Comparison of ENCODE assay signal across 1 cellular context in genomic region chr10:124403548-124403947, GRCh38.
A peak's percentile ranks its signal among the peaks of the same experiment; 100 is the strongest.
TF ChIP-seq lines count a peak whose summit lies in the region.

No MANE protein-coding gene starts in this region.

TF ChIP-seq in HepG2, 621 proteins besides CTCF, POLR2A, EP300 and RAD21:
- TF ChIP-seq ELF3 (CRISPR knock-in tag; IDR thresholded peaks at IDR 0.05) (0 out of 2 replicates have a peak, but pooled peaks have one; percentile 22), SIX1 (CRISPR knock-in tag; IDR thresholded peaks at IDR 0.05; ENCODE audit: borderline replicate concordance) (peak; percentile 96), MAZ (IDR thresholded peaks at IDR 0.05; ENCODE audit: borderline replicate concordance, low read depth, low read length) (no peak), MAZ (CRISPR knock-in tag; IDR thresholded peaks at IDR 0.05; ENCODE audit: low read depth) (no peak), NR1H2 (CRISPR knock-in tag; IDR thresholded peaks at IDR 0.05; ENCODE audit: borderline replicate concordance, low read depth) (no peak), SMC3 (IDR thresholded peaks at IDR 0.05; ENCODE audit: low read length) (peak; percentile 30; the same call in 1 of the 2 replicates), ZNF263 (CRISPR knock-in tag; IDR thresholded peaks at IDR 0.05) (peak; percentile 47), PHF8 (CRISPR knock-in tag; IDR thresholded peaks at IDR 0.05) (no peak), ZNF350 (CRISPR knock-in tag; IDR thresholded peaks at IDR 0.05; ENCODE audit: borderline replicate concordance, low read depth) (no peak), ARID3A (IDR thresholded peaks at IDR 0.05; ENCODE audit: low read depth, low read length) (peak; percentile 55; the same call in 1 of the 2 replicates), MAFF (IDR thresholded peaks at IDR 0.05; ENCODE audit: low read depth, low read length) (peak; percentile 65), JUN (CRISPR knock-in tag; IDR thresholded peaks at IDR 0.05) (no peak), SMARCC2 (IDR thresholded peaks at IDR 0.05) (no peak), PHF20 (CRISPR knock-in tag; IDR thresholded peaks at IDR 0.05) (no peak), ZNF451 (CRISPR knock-in tag; IDR thresholded peaks at IDR 0.05) (no peak), SMAD3 (CRISPR knock-in tag; IDR thresholded peaks at IDR 0.05) (no peak), STAG1 (CRISPR knock-in tag; IDR thresholded peaks at IDR 0.05) (peak; percentile 62), MAFK (conservative IDR thresholded peaks at IDR 0.05 in 1 of 2, IDR thresholded peaks at IDR 0.05 in 1 of 2; ENCODE audit: low read length in 2 of 2) (peak; percentile 54 to 64), FOXO4 (CRISPR knock-in tag; conservative IDR thresholded peaks at IDR 0.05) (no peak), ZMYM3 (CRISPR knock-in tag; IDR thresholded peaks at IDR 0.05) (no peak), RORA (CRISPR knock-in tag; IDR thresholded peaks at IDR 0.05) (no peak)
- TF ChIP-seq, protein P1, sequence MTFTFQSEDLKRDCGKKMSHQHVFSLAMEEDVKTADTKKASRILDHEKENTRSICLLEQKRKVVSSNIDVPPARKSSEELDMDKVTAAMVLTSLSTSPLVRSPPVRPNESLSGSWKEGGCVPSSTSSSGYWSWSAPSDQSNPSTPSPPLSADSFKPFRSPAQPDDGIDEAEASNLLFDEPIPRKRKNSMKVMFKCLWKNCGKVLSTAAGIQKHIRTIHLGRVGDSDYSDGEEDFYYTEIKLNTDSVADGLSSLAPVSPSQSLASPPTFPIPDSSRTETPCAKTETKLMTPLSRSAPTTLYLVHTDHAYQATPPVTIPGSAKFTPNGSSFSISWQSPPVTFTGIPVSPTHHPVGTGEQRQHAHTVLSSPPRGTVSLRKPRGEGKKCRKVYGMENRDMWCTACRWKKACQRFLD (CRISPR knock-in tag; IDR thresholded peaks at IDR 0.05; ENCODE audit: borderline replicate concordance), result no peak
- TF ChIP-seq, protein P2, sequence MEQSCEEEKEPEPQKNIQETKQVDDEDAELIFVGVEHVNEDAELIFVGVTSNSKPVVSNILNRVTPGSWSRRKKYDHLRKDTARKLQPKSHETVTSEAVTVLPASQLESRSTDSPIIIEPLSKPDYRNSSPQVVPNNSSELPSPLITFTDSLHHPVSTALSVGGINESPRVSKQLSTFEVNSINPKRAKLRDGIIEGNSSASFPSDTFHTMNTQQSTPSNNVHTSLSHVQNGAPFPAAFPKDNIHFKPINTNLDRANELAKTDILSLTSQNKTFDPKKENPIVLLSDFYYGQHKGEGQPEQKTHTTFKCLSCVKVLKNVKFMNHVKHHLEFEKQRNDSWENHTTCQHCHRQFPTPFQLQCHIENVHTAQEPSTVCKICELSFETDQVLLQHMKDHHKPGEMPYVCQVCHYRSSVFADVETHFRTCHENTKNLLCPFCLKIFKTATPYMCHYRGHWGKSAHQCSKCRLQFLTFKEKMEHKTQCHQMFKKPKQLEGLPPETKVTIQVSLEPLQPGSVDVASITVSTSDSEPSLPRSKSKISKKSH (CRISPR knock-in tag; IDR thresholded peaks at IDR 0.05; ENCODE audit: borderline replicate concordance), result no peak
- TF ChIP-seq, protein P3, sequence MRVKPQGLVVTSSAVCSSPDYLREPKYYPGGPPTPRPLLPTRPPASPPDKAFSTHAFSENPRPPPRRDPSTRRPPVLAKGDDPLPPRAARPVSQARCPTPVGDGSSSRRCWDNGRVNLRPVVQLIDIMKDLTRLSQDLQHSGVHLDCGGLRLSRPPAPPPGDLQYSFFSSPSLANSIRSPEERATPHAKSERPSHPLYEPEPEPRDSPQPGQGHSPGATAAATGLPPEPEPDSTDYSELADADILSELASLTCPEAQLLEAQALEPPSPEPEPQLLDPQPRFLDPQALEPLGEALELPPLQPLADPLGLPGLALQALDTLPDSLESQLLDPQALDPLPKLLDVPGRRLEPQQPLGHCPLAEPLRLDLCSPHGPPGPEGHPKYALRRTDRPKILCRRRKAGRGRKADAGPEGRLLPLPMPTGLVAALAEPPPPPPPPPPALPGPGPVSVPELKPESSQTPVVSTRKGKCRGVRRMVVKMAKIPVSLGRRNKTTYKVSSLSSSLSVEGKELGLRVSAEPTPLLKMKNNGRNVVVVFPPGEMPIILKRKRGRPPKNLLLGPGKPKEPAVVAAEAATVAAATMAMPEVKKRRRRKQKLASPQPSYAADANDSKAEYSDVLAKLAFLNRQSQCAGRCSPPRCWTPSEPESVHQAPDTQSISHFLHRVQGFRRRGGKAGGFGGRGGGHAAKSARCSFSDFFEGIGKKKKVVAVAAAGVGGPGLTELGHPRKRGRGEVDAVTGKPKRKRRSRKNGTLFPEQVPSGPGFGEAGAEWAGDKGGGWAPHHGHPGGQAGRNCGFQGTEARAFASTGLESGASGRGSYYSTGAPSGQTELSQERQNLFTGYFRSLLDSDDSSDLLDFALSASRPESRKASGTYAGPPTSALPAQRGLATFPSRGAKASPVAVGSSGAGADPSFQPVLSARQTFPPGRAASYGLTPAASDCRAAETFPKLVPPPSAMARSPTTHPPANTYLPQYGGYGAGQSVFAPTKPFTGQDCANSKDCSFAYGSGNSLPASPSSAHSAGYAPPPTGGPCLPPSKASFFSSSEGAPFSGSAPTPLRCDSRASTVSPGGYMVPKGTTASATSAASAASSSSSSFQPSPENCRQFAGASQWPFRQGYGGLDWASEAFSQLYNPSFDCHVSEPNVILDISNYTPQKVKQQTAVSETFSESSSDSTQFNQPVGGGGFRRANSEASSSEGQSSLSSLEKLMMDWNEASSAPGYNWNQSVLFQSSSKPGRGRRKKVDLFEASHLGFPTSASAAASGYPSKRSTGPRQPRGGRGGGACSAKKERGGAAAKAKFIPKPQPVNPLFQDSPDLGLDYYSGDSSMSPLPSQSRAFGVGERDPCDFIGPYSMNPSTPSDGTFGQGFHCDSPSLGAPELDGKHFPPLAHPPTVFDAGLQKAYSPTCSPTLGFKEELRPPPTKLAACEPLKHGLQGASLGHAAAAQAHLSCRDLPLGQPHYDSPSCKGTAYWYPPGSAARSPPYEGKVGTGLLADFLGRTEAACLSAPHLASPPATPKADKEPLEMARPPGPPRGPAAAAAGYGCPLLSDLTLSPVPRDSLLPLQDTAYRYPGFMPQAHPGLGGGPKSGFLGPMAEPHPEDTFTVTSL (CRISPR knock-in tag; IDR thresholded peaks at IDR 0.05; ENCODE audit: borderline replicate concordance), result no peak
